Comparison of ENCODE assay signal across 1 cellular context in the genomic region with DNA sequence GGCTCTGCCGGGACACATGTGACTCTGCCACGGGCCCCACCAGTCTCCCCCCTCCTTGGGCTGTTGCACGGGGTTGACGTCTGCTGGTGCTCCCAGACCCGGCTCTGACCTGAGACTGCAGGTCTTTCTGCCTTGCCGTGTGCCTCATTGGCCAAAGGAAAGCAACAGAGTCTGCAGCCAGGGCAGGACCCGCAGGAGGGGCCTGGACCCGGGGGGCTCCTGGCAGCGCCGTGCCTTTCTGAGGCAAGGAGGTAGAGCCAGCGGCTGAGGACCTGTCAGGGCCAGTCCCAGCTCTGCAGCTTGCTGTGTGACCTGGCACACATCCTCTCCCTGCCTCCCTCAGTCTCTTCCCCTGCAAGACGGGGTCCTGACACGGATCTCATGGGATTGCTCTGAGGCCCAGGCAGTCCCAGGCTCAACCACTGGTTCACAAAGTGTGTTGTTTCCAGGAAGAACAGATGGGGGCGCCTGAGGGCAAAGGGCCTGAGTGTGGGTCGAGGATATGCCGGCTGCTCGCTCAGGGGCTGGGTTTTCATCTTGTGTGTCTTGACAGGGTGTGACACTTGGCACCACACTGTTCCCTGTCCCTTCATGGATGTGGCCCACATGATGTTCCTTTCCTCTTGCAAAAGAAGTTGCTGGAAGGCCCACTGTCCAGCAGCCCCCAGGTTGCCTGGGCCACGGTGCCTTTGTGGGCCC.
A peak's percentile ranks its signal among the peaks of the same experiment; 100 is the strongest.
TF ChIP-seq lines count a peak whose summit lies in the region.

No MANE protein-coding gene starts in this region.

TF ChIP-seq in H1, 55 proteins besides CTCF, POLR2A, EP300 and RAD21:
- TF ChIP-seq GABPA (IDR thresholded peaks at IDR 0.05; ENCODE audit: borderline replicate concordance, insufficient read depth, low read length) (peak; percentile 50; the same call in 1 of the 2 replicates), SP4 (IDR thresholded peaks at IDR 0.05; ENCODE audit: low read length) (no peak)
TF ChIP-seq in H1: peak in this region for 1.
